Comparison of ENCODE assay signal across 8 cellular contexts in genomic region chr1:229342902-229343587, GRCh38. TPM values are rescaled to one million over a fixed set of nuclear protein-coding genes. Genes with fewer than 3 reads are reported as not detected.
A peak's percentile ranks its signal among the peaks of the same experiment; 100 is the strongest.
DNase-seq lines count a peak whose midpoint lies in the region; ATAC-seq and TF ChIP-seq lines count a peak whose summit lies in the region.

Gene CCSAP, minus strand, starts transcription at chr1:229343047. Its CDS starts 582 bp downstream, at chr1:229342465.

- H3K4me1 Mint-ChIP-seq in natural killer cell treated with Interleukin-12 subunit alpha and Interleukin-12 subunit beta and Interleukin-15 and Interleukin-18, amount 100 ng/mL, for 72 hours (ENCODE audit: low read depth in 2 of 2), result peaks cover 26 to 37% of the 10 kb centered on the region in 2 donors

- ATAC-seq in GM18867 (IDR thresholded peaks at IDR 0.05; ENCODE audit: unreplicated experiment) (peak; percentile 48), HG03066 (IDR thresholded peaks at IDR 0.05; ENCODE audit: low read depth, unreplicated experiment) (peak; percentile 41)
- ATAC-seq in natural killer cell treated with Interleukin-12 subunit alpha and Interleukin-12 subunit beta and Interleukin-15 and Interleukin-18, amount 100 ng/mL, for 72 hours, result peak; percentile 62 to 68

- peak within 1 kb of the TSS; percentile 93 for H3K27ac ChIP-seq in substantia nigra (ENCODE audit: low read depth, low read length, poor library complexity, severe bottlenecking)

- no peak for TF ChIP-seq CTCF in fibroblast of pulmonary artery (IDR thresholded peaks at IDR 0.05; ENCODE audit: low read length, missing control alignments)

- no peaks in the 10 kb centered on the region for H3K9me3 Mint-ChIP-seq in natural killer cell treated with Interleukin-12 subunit alpha and Interleukin-12 subunit beta and Interleukin-15 and Interleukin-18, amount 100 ng/mL, for 72 hours

- H3K4me3 Mint-ChIP-seq in natural killer cell treated with Interleukin-12 subunit alpha and Interleukin-12 subunit beta and Interleukin-15 and Interleukin-18, amount 100 ng/mL, for 72 hours, result peak within 1 kb of the TSS; percentile 98

- H3K36me3 Mint-ChIP-seq in natural killer cell treated with Interleukin-12 subunit alpha and Interleukin-12 subunit beta and Interleukin-15 and Interleukin-18, amount 100 ng/mL, for 72 hours, result no peaks in the 10 kb centered on the region

- peak within 1 kb of the TSS; percentile 45 to 76 for H3K27ac Mint-ChIP-seq in natural killer cell treated with Interleukin-12 subunit alpha and Interleukin-12 subunit beta and Interleukin-15 and Interleukin-18, amount 100 ng/mL, for 72 hours

- H3K4me3 ChIP-seq in fibroblast of pulmonary artery (replicated peaks; ENCODE audit: low read depth, low read length), result peak within 1 kb of the TSS; percentile 71

- peak; percentile 17 to 29 for DNase-seq in AML-193 (lab: John Stamatoyannopoulos, UW)
- DNase-seq in NOMO-1 treated with dmso at 0.1 percent for 144 hours (lab: John Stamatoyannopoulos, UW; ENCODE audit: unreplicated experiment), result peak; percentile 54
- peak; percentile 49 for DNase-seq in activated T-helper 1 cell treated with Interleukin-2 at 50 U/mL for 16 hours (ENCODE audit: low read depth)
- peak; percentile 33 for DNase-seq in fibroblast of pulmonary artery (ENCODE audit: low read depth)
- DNase-seq in natural killer cell treated with Interleukin-12 subunit alpha and Interleukin-12 subunit beta and Interleukin-15 and Interleukin-18, amount 100 ng/mL, for 72 hours (ENCODE audit: low spot score), result peak; percentile 62
- DNase-seq in substantia nigra (lab: John Stamatoyannopoulos, UW), result peak in 43 of 49 donors; percentile 13 to 90 (median 65)

- H3K27me3 Mint-ChIP-seq in natural killer cell treated with Interleukin-12 subunit alpha and Interleukin-12 subunit beta and Interleukin-15 and Interleukin-18, amount 100 ng/mL, for 72 hours, result peaks cover 8 to 25% of the 10 kb centered on the region in 2 donors

RNA-seq across cellular contexts. Expression of gene CCSAP, which starts in this region (rescaled TPM):
- 1 to 10 TPM; 6.7 to 6.9 TPM for total RNA-seq in natural killer cell treated with Interleukin-12 subunit alpha and Interleukin-12 subunit beta and Interleukin-15 and Interleukin-18, amount 100 ng/mL, for 72 hours

Comparison
In these comparisons a context has a peak if more than half of its experiments do, and no peak if none do; other contexts are left out.
1. Peak in every context shown above with its lines: DNase-seq, ATAC-seq, H3K4me3 ChIP-seq and H3K27ac ChIP-seq.